9 cellular contexts compared by ENCODE assay signal in the genomic region with DNA sequence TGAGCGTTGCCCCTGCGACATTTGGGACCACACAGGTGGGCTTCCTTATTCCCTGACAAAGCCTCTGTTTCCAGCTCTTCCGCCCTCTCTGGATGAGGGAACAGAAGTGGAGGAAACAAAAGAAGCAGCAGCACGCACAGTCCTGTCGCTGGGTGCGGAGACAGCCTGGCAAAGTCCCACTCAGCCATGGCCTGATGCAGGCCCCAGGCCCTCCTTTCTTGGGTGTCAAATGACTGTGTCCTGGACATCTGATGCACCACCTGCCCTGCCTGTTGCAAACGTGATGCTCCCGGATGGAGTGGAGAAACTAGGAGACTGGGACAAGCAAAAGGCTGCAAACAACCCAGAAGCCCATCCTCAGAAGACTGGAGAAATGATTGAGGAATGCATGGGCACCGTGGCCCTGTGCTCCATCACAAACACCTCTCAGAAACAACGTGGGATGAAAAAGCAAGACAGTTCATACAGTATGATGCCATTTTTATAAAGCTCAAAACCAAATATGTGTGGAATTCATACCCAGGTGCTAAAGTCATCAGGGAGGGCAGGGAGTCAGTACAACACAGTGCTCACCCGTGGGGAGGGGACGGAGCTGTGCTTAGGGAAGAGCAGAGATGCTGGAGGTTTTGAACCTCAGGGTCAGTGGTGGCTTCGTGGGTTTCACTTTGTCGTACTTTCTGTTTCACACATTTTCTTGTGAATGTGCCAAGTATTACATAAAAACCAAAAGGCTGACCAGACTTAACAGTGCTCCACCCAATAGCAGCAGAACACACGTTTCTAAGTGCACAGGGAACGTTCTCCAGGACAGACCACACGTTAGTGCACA. TPM values are rescaled to one million over a fixed set of nuclear protein-coding genes. Genes with fewer than 3 reads are reported as not detected.
DNase-seq lines count a peak whose midpoint lies in the region; ATAC-seq and TF ChIP-seq lines count a peak whose summit lies in the region.
"Had no signal": no experiment of that assay in that cellular context is flagged by ENCODE, and none has a peak within 500 bp of the region (broad histone marks: within the 10 kb centered on the region; RNA-seq: fewer than 3 reads in every experiment).

No MANE protein-coding gene starts in this region.

- no peak overlapping the region for H3K18ac ChIP-seq in trophoblast cell (ENCODE audit: low read length)

- H3K9ac ChIP-seq in trophoblast cell (ENCODE audit: low read length): no peak overlapping the region

- H3K4me3 ChIP-seq in Peyer's patch (no peak overlapping the region), esophagus squamous epithelium (peak overlapping the region in 2 of 4 donors; percentile 28 to 35), trophoblast cell (ENCODE audit: low read depth, low read length) (no peak overlapping the region)
- H3K4me3 ChIP-seq: BLaER1 had no signal

- no peak overlapping the region for H4K91ac ChIP-seq in trophoblast cell (ENCODE audit: low read depth, low read length)

- H3K9me3 ChIP-seq in Peyer's patch: no peaks in the 10 kb centered on the region
- H3K9me3 ChIP-seq in esophagus squamous epithelium: no peaks in the 10 kb centered on the region
- no peaks in the 10 kb centered on the region for H3K9me3 ChIP-seq in trophoblast cell (ENCODE audit: insufficient read depth, low read depth, low read length)
- H3K9me3 ChIP-seq: BLaER1 had no signal

- H3K4ac ChIP-seq in trophoblast cell (ENCODE audit: low read depth, low read length): no peak overlapping the region

- H2BK12ac ChIP-seq in trophoblast cell (ENCODE audit: low read length): no peak overlapping the region

- no peak for TF ChIP-seq POLR2A in Peyer's patch (IDR thresholded peaks at IDR 0.05)
- TF ChIP-seq POLR2A in esophagus squamous epithelium (IDR thresholded peaks at IDR 0.05): no peak

- peak; percentile 29 for DNase-seq in NK-92 treated with Interleukin-12 subunit alpha and Interleukin-12 subunit beta, amount 100 ng/mL, for 24 hours (lab: John Stamatoyannopoulos, UW)
- DNase-seq in NK-92 (lab: John Stamatoyannopoulos, UW; ENCODE audit: unreplicated experiment) (no peak), Peyer's patch (peak in 1 of 3 donors; percentile 40), esophagus squamous epithelium (lab: John Stamatoyannopoulos, UW) (no peak), trophoblast cell (peak; percentile 33 to 72), amniotic stem cell (lab: John Stamatoyannopoulos, UW) (no peak)
- DNase-seq in activated effector memory CD4-positive, alpha-beta T cell treated with anti-CD3 and anti-CD28 coated beads, Interleukin-2, amount 50 U/mL, for 16 hours: no peak

- H4K12ac ChIP-seq in trophoblast cell (ENCODE audit: low read depth, low read length): no peak overlapping the region

- H3K27me3 ChIP-seq in Peyer's patch: no peaks in the 10 kb centered on the region
- no peaks in the 10 kb centered on the region for H3K27me3 ChIP-seq in esophagus squamous epithelium
- H3K27me3 ChIP-seq in trophoblast cell (ENCODE audit: insufficient read depth, low read length): no peaks in the 10 kb centered on the region
- H3K27me3 ChIP-seq: BLaER1 had no signal

- H2BK120ac ChIP-seq in trophoblast cell (ENCODE audit: insufficient read depth, low read length, poor library complexity): no peak overlapping the region

- WGBS in esophagus squamous epithelium, 2 donors: 25 to 28% methylated on average over 11 to 16 of the region's 17 CpGs
- WGBS in trophoblast cell (ENCODE audit: extremely low coverage, insufficient coverage, insufficient read length): no CpG with 5 or more reads among the region's 17 CpGs

- H3K36me3 ChIP-seq in Peyer's patch: peaks cover 0 to 32% (median 0%) of the 10 kb centered on the region in 3 donors
- H3K36me3 ChIP-seq in esophagus squamous epithelium: peaks cover 23 to 34% (median 26%) of the 10 kb centered on the region in 3 donors
- H3K36me3 ChIP-seq in trophoblast cell (ENCODE audit: control insufficient read depth in 1 of 2, insufficient read depth in 2 of 2, low read length in 2 of 2): peaks cover 34 to 36% of the 10 kb centered on the region in 2 experiments

- H4K8ac ChIP-seq in trophoblast cell (ENCODE audit: low read depth, low read length): no peak overlapping the region

- intact Hi-C loops in esophagus squamous epithelium (cut with DNase I): no loop called here

- H3K14ac ChIP-seq in trophoblast cell (ENCODE audit: low read length): no peak overlapping the region

- no peaks in the 10 kb centered on the region for H3K79me2 ChIP-seq in trophoblast cell (ENCODE audit: control insufficient read depth, insufficient read depth, low read length, poor library complexity)

- no peak overlapping the region for H2AFZ ChIP-seq in trophoblast cell (ENCODE audit: insufficient read depth, low read length, poor library complexity)

- H3K4me1 ChIP-seq in Peyer's patch (peaks cover 0 to 29% (median 15%) of the 10 kb centered on the region in 4 donors), esophagus squamous epithelium (peaks cover 31 to 46% (median 36%) of the 10 kb centered on the region in 3 donors), trophoblast cell (ENCODE audit: control insufficient read depth in 1 of 2, insufficient read depth in 2 of 2, low read length in 2 of 2) (peaks cover 0 to 3% of the 10 kb centered on the region in 2 experiments)

- no peak overlapping the region for H2AK5ac ChIP-seq in trophoblast cell (ENCODE audit: low read length)

- peak; percentile 66 for ATAC-seq in HG02678 (IDR thresholded peaks at IDR 0.05; ENCODE audit: unreplicated experiment)

- H3K4me2 ChIP-seq in trophoblast cell (ENCODE audit: low read length): no peak overlapping the region
- H3K4me2 ChIP-seq: BLaER1 had no signal

- H3K23ac ChIP-seq in trophoblast cell (ENCODE audit: low read length): no peak overlapping the region

- H3K27ac ChIP-seq in Peyer's patch: peak overlapping the region; percentile 11 to 51 (median 14)
- peak overlapping the region in 3 of 4 donors; percentile 77 to 82 (median 78) for H3K27ac ChIP-seq in esophagus squamous epithelium
- H3K27ac ChIP-seq in trophoblast cell (ENCODE audit: low read depth, low read length): no peak overlapping the region
- H3K27ac ChIP-seq: BLaER1 had no signal

- H3K79me1 ChIP-seq in trophoblast cell (ENCODE audit: low read length): no peaks in the 10 kb centered on the region

- TF ChIP-seq CTCF in Peyer's patch (IDR thresholded peaks at IDR 0.05) (no peak), esophagus squamous epithelium (IDR thresholded peaks at IDR 0.05) (no peak)

- no peak overlapping the region for H2BK5ac ChIP-seq in trophoblast cell (ENCODE audit: low read depth, low read length, poor library complexity)

RNA-seq across cellular contexts. Expression of a gene that starts 20.9 kb away (rescaled TPM):
- total RNA-seq in Peyer's patch: 100 to 1,000 TPM in 2 of 4 donors, 10 to 100 TPM in 2; 34.9 to 150 (median 93.3) TPM
- total RNA-seq in esophagus squamous epithelium: 10 to 100 TPM in 3 of 4 donors, 1 to 10 TPM in 1; 6.9 to 25.4 (median 18.3) TPM
- polyA plus RNA-seq in trophoblast cell (2013): 27.0 and 27.4 TPM in 2 replicates

RNA-seq across cellular contexts. Expression of a gene that starts 26.9 kb away (rescaled TPM):
- 1,000 to 10,000 TPM in 1 of 4 donors, 100 to 1,000 TPM in 3; 565 to 1,018 (median 894) TPM for total RNA-seq in Peyer's patch
- 1,000 to 10,000 TPM; 1,726 to 3,682 (median 2,875) TPM for total RNA-seq in esophagus squamous epithelium
- polyA plus RNA-seq in trophoblast cell (2013): 1,607 and 1,645 TPM in 2 replicates

Comparison
In these comparisons a context has a peak if more than half of its experiments do, and no peak if none do; other contexts are left out.
1. DNase-seq: peak in NK-92 treated with Interleukin-12 subunit alpha and Interleukin-12 subunit beta, amount 100 ng/mL, for 24 hours (single experiment) and trophoblast cell (2 of 2); none in NK-92 (single experiment), esophagus squamous epithelium (single experiment), activated effector memory CD4-positive, alpha-beta T cell treated with anti-CD3 and anti-CD28 coated beads, Interleukin-2, amount 50 U/mL, for 16 hours (single experiment) and amniotic stem cell (single experiment).